ENCODE assay signal across 13 cellular contexts in the genomic region with DNA sequence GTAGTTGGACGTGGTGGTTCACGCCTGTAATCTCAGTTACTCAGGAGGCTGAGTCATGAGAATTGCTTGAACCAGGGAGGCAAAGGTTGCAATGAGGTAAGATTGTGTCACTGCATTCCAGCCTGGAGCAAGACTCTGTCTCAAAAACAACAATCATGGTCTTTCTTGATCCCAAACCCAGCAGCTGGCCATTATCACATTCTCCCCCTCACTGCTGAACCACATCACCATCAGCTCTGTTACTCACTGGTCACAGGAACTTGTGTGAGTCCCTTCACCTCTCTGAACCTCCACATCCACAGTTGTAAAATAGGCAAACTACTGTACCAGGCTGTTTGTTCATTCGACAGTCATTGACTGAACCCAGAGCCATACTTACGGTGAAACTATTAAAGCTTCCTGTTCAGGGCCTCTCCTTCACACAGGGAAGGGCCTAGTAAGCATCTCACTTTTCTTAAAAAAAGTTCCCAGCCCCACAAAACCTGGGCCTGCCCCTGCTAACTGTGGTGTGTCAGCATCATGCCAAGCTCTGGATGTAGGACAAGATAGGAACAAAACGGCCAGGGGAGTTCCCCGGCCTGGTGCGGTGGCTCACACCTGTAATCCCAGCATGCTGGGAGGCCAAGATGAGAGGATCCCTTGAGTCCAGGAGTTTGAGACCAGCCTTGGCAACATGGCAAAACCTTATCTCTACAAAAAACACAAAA.
DNase-seq lines count a peak whose midpoint lies in the region; ATAC-seq and TF ChIP-seq lines count a peak whose summit lies in the region.
"Had no signal": no experiment of that assay in that cellular context is flagged by ENCODE, and none has a peak within 500 bp of the region (broad histone marks: within the 10 kb centered on the region; RNA-seq: fewer than 3 reads in every experiment).

No MANE protein-coding gene starts in this region.

- no peaks in the 10 kb centered on the region for H3K27me3 Mint-ChIP-seq in MCF 10A (ENCODE audit: insufficient read depth, unreplicated experiment)
- H3K27me3 Mint-ChIP-seq in activated CD4-positive, alpha-beta memory T cell treated with anti-CD3 and anti-CD28 coated beads, Interleukin-2, amount 10 ng/mL, durations not matched to agents 7 days and 5 days: peaks cover 5% of the 10 kb centered on the region
- H3K27me3 Mint-ChIP-seq: stimulated activated naive CD8-positive, alpha-beta T cell treated with anti-CD3 and anti-CD28 coated beads, Interleukin-15, amount 100 ng/mL, for 72 hours had no signal

- POLR2A ChIA-PET in MCF 10A (lab: Yijun Ruan, JAX): no interaction called here
- POLR2A ChIA-PET in activated CD4-positive, alpha-beta memory T cell treated with anti-CD3 and anti-CD28 coated beads, Interleukin-2, amount 10 ng/mL, durations not matched to agents 7 days and 5 days (lab: Charles Lee): interaction anchor here (0.5 kb wide), 1 partner anchor 575 kb away, joined by 3 read pairs; no protein-coding TSS in a partner anchor

- H3K4me1 ChIP-seq in breast epithelium (no peaks in the 10 kb centered on the region), BE2C (no peaks in the 10 kb centered on the region)
- H3K4me1 ChIP-seq: adrenal gland had no signal

- TF ChIP-seq CTCF in MCF 10A (IDR thresholded peaks at IDR 0.05; ENCODE audit: unreplicated experiment) (no peak), breast epithelium (IDR thresholded peaks at IDR 0.05) (no peak), BE2C (IDR thresholded peaks at IDR 0.05; ENCODE audit: low read depth, low read length) (no peak)

- H3K27me3 ChIP-seq in breast epithelium: no peaks in the 10 kb centered on the region
- no peaks in the 10 kb centered on the region for H3K27me3 ChIP-seq in BE2C
- H3K27me3 ChIP-seq: adrenal gland had no signal

- ATAC-seq in GM21723 (IDR thresholded peaks at IDR 0.05; ENCODE audit: unreplicated experiment): no peak
- ATAC-seq: left lobe of liver; stimulated activated naive CD8-positive, alpha-beta T cell treated with anti-CD3 and anti-CD28 coated beads, Interleukin-15, amount 100 ng/mL, for 72 hours had no signal

- no peak overlapping the region for H3K4me3 Mint-ChIP-seq in MCF 10A (ENCODE audit: unreplicated experiment)
- H3K4me3 Mint-ChIP-seq in activated CD4-positive, alpha-beta memory T cell treated with anti-CD3 and anti-CD28 coated beads, Interleukin-2, amount 10 ng/mL, durations not matched to agents 7 days and 5 days: no peak overlapping the region
- H3K4me3 Mint-ChIP-seq: stimulated activated naive CD8-positive, alpha-beta T cell treated with anti-CD3 and anti-CD28 coated beads, Interleukin-15, amount 100 ng/mL, for 72 hours; T-helper 2 cell treated with Interferon-gamma antibody and Interleukin-4, amounts not matched to agents 5 μg/mL and 100 μg/mL, for 36 hours had no signal

- no peaks in the 10 kb centered on the region for H3K4me1 Mint-ChIP-seq in MCF 10A (ENCODE audit: insufficient read depth, unreplicated experiment)
- no peaks in the 10 kb centered on the region for H3K4me1 Mint-ChIP-seq in activated CD4-positive, alpha-beta memory T cell treated with anti-CD3 and anti-CD28 coated beads, Interleukin-2, amount 10 ng/mL, durations not matched to agents 7 days and 5 days
- H3K4me1 Mint-ChIP-seq: stimulated activated naive CD8-positive, alpha-beta T cell treated with anti-CD3 and anti-CD28 coated beads, Interleukin-15, amount 100 ng/mL, for 72 hours had no signal

- CTCF ChIA-PET in MCF 10A (lab: Yijun Ruan, JAX): no interaction called here
- CTCF ChIA-PET in activated CD4-positive, alpha-beta memory T cell treated with anti-CD3 and anti-CD28 coated beads, Interleukin-2, amount 10 ng/mL, durations not matched to agents 7 days and 5 days (lab: Charles Lee): no interaction called here

- no peaks in the 10 kb centered on the region for H3K9me3 Mint-ChIP-seq in MCF 10A (ENCODE audit: unreplicated experiment)
- H3K9me3 Mint-ChIP-seq in activated CD4-positive, alpha-beta memory T cell treated with anti-CD3 and anti-CD28 coated beads, Interleukin-2, amount 10 ng/mL, durations not matched to agents 7 days and 5 days: no peaks in the 10 kb centered on the region
- H3K9me3 Mint-ChIP-seq: stimulated activated naive CD8-positive, alpha-beta T cell treated with anti-CD3 and anti-CD28 coated beads, Interleukin-15, amount 100 ng/mL, for 72 hours; T-helper 2 cell treated with Interferon-gamma antibody and Interleukin-4, amounts not matched to agents 5 μg/mL and 100 μg/mL, for 36 hours had no signal

- no peak overlapping the region for H3K27ac Mint-ChIP-seq in MCF 10A (ENCODE audit: low read depth, unreplicated experiment)
- no peak overlapping the region for H3K27ac Mint-ChIP-seq in activated CD4-positive, alpha-beta memory T cell treated with anti-CD3 and anti-CD28 coated beads, Interleukin-2, amount 10 ng/mL, durations not matched to agents 7 days and 5 days
- H3K27ac Mint-ChIP-seq: stimulated activated naive CD8-positive, alpha-beta T cell treated with anti-CD3 and anti-CD28 coated beads, Interleukin-15, amount 100 ng/mL, for 72 hours; T-helper 2 cell treated with Interferon-gamma antibody and Interleukin-4, amounts not matched to agents 5 μg/mL and 100 μg/mL, for 36 hours had no signal

- H3K9me3 ChIP-seq in breast epithelium: no peaks in the 10 kb centered on the region
- no peaks in the 10 kb centered on the region for H3K9me3 ChIP-seq in BE2C
- H3K9me3 ChIP-seq: adrenal gland had no signal

- H3K4me3 ChIP-seq in breast epithelium: no peak overlapping the region
- no peak overlapping the region for H3K4me3 ChIP-seq in BE2C (ENCODE audit: low read depth, low read length)
- H3K4me3 ChIP-seq: adrenal gland had no signal

- H3K27ac ChIP-seq in breast epithelium: no peak overlapping the region
- H3K27ac ChIP-seq: adrenal gland had no signal

- intact Hi-C loops in MCF 10A (cut with micrococcal nuclease) (no loop called here), breast epithelium (cut with DNase I; ENCODE audit: low total_unique reads) (loop anchor here (5.0 kb wide), 1 partner anchor 258 kb away; no protein-coding TSS in a partner anchor)

- no TSS peak for BruUV-seq in MCF 10A (replicated peaks; lab: Mats Ljungman, UMichigan)

- H3K36me3 ChIP-seq in breast epithelium: no peaks in the 10 kb centered on the region
- H3K36me3 ChIP-seq in BE2C: no peaks in the 10 kb centered on the region
- H3K36me3 ChIP-seq: adrenal gland had no signal

- no peaks in the 10 kb centered on the region for H3K36me3 Mint-ChIP-seq in MCF 10A (ENCODE audit: insufficient read depth, unreplicated experiment)
- no peaks in the 10 kb centered on the region for H3K36me3 Mint-ChIP-seq in activated CD4-positive, alpha-beta memory T cell treated with anti-CD3 and anti-CD28 coated beads, Interleukin-2, amount 10 ng/mL, durations not matched to agents 7 days and 5 days (ENCODE audit: low read depth)

- DNase-seq in MCF 10A (ENCODE audit: unreplicated experiment) (peak; percentile 31), breast epithelium (ENCODE audit: low spot score in 2 of 2) (no peak), astrocyte of the hippocampus (ENCODE audit: low read depth, low spot score) (peak; percentile 45), iris pigment epithelial cell (ENCODE audit: low read depth) (peak; percentile 91), BE2C (no peak), NCI-H1417 treated with DMSO at 0.1 percent for 48 hours (lab: John Stamatoyannopoulos, UW) (no peak)
- no peak for DNase-seq in activated CD4-positive, alpha-beta memory T cell treated with anti-CD3 and anti-CD28 coated beads, Interleukin-2, amount 10 ng/mL, durations not matched to agents 7 days and 5 days
- DNase-seq: adrenal gland; stimulated activated CD4-positive, alpha-beta T cell treated with anti-CD3 and anti-CD28 coated beads, Interleukin-4, amount 100 ng/mL, for 24 hours; stimulated activated naive CD8-positive, alpha-beta T cell treated with anti-CD3 and anti-CD28 coated beads, Interleukin-15, amount 100 ng/mL, for 72 hours had no signal

- no peak for TF ChIP-seq POLR2A in breast epithelium (IDR thresholded peaks at IDR 0.05)

Comparison
In these comparisons a context has a peak if more than half of its experiments do, and no peak if none do; other contexts are left out.
1. DNase-seq: peak in MCF 10A (single experiment), astrocyte of the hippocampus (single experiment) and iris pigment epithelial cell (single experiment); none in breast epithelium (0 of 2), BE2C (single experiment), NCI-H1417 treated with DMSO at 0.1 percent for 48 hours (single experiment) and activated CD4-positive, alpha-beta memory T cell treated with anti-CD3 and anti-CD28 coated beads, Interleukin-2, amount 10 ng/mL, durations not matched to agents 7 days and 5 days (single experiment).